Comparison of ENCODE assay signal across 8 cellular contexts in the genomic region with DNA sequence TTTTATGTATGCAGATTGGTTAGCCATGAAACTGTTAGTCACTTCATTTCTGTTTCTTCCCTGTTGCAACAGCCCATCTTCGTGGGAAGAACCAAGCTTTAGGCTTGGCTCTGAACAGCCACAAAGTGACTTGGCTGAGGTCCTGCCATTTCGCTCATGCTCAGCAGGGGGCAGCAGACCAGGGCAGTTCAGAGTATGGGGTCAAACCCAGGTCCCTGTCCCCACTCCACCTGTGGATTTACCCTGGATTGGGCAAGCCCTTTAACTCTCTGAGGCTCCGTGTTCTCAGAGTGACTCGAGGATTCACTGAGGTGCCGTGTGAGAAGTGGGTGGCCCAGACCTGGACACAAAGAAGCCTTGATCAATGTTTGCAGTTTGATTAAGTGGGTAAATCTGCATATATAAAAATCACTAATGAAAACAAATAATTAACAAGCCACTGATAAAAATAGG. TPM values are rescaled to one million over a fixed set of nuclear protein-coding genes. Genes with fewer than 3 reads are reported as not detected.
DNase-seq lines count a peak whose midpoint lies in the region; ATAC-seq and TF ChIP-seq lines count a peak whose summit lies in the region.

No MANE protein-coding gene starts in this region.

- H3K27me3 Mint-ChIP-seq in activated CD4-positive, alpha-beta T cell treated with anti-CD3 and anti-CD28 coated beads for 36 hours = no peaks in the 10 kb centered on the region

- H3K9me3 Mint-ChIP-seq in activated CD4-positive, alpha-beta T cell treated with anti-CD3 and anti-CD28 coated beads for 36 hours (ENCODE audit: low read depth) = no peaks in the 10 kb centered on the region

- H3K27me3 ChIP-seq in GM06990 (replicated peaks; ENCODE audit: control insufficient read depth, insufficient read depth, low read length) = no peaks in the 10 kb centered on the region
- H3K27me3 ChIP-seq in upper lobe of right lung = no peaks in the 10 kb centered on the region

- intact Hi-C loops in activated CD4-positive, alpha-beta T cell treated with anti-CD3 and anti-CD28 coated beads for 36 hours (cut with DNase I, micrococcal nuclease) = loop anchor here (1.0 to 5.0 kb wide), 5 partner anchors 170 to 231 kb away; no protein-coding TSS in a partner anchor
- intact Hi-C loops in mucosa of descending colon (cut with DNase I, micrococcal nuclease) = no loop called here
- intact Hi-C loops in upper lobe of right lung (cut with DNase I) = no loop called here

- H3K4me3 ChIP-seq in GM06990 (replicated peaks; ENCODE audit: low read depth, low read length) (no peak overlapping the region), mucosa of descending colon (no peak overlapping the region), upper lobe of right lung (no peak overlapping the region)

- POLR2A ChIA-PET in activated CD4-positive, alpha-beta T cell treated with anti-CD3 and anti-CD28 coated beads for 36 hours (lab: Charles Lee) = no interaction called here

- peak; percentile 89 for TF ChIP-seq CTCF in GM06990 (IDR thresholded peaks at IDR 0.05; ENCODE audit: insufficient read depth, low read length, poor library complexity, severe bottlenecking)
- TF ChIP-seq CTCF in mucosa of descending colon (IDR thresholded peaks at IDR 0.05) = peak; percentile 83
- TF ChIP-seq CTCF in upper lobe of right lung (IDR thresholded peaks at IDR 0.05) = peak; percentile 79

- H3K4me1 ChIP-seq in mucosa of descending colon (ENCODE audit: low read depth) (peaks cover 5% of the 10 kb centered on the region), upper lobe of right lung (peaks cover 5% of the 10 kb centered on the region)

- H3K9me3 ChIP-seq in mucosa of descending colon (no peaks in the 10 kb centered on the region), upper lobe of right lung (no peaks in the 10 kb centered on the region)

- H3K4me3 Mint-ChIP-seq in activated CD4-positive, alpha-beta T cell treated with anti-CD3 and anti-CD28 coated beads for 36 hours = no peak overlapping the region

- H3K27ac Mint-ChIP-seq in activated CD4-positive, alpha-beta T cell treated with anti-CD3 and anti-CD28 coated beads for 36 hours = no peak overlapping the region

- H3K36me3 ChIP-seq in GM06990 (ENCODE audit: control insufficient read depth, insufficient read depth, low read length) = peaks cover 30% of the 10 kb centered on the region
- peaks cover 23% of the 10 kb centered on the region for H3K36me3 ChIP-seq in mucosa of descending colon (ENCODE audit: low read depth)
- peaks cover 79% of the 10 kb centered on the region for H3K36me3 ChIP-seq in upper lobe of right lung

- H3K36me3 Mint-ChIP-seq in activated CD4-positive, alpha-beta T cell treated with anti-CD3 and anti-CD28 coated beads for 36 hours (ENCODE audit: low read depth) = peaks cover 32% of the 10 kb centered on the region

- no peak overlapping the region for H3K27ac ChIP-seq in upper lobe of right lung

- ATAC-seq in activated CD4-positive, alpha-beta T cell treated with anti-CD3 and anti-CD28 coated beads for 36 hours = peak; percentile 61
- ATAC-seq in mucosa of descending colon (peak; percentile 69), upper lobe of right lung (peak; percentile 88), HG02973 (IDR thresholded peaks at IDR 0.05; ENCODE audit: unreplicated experiment) (no peak), GM18517 (IDR thresholded peaks at IDR 0.05; ENCODE audit: unreplicated experiment) (no peak)

- DNase-seq in GM06990 (ENCODE audit: extremely low read depth, insufficient read length) = no peak
- DNase-seq in MV-4-11 (lab: John Stamatoyannopoulos, UW) = peak; percentile 74
- peak; percentile 78 for DNase-seq in activated CD4-positive, alpha-beta T cell treated with anti-CD3 and anti-CD28 coated beads for 36 hours
- peak; percentile 46 for DNase-seq in effector CD4-positive, alpha-beta T cell
- peak; percentile 50 to 71 (median 65) for DNase-seq in mucosa of descending colon
- DNase-seq in upper lobe of right lung = peak; percentile 74

- CTCF ChIA-PET in activated CD4-positive, alpha-beta T cell treated with anti-CD3 and anti-CD28 coated beads for 36 hours (lab: Charles Lee) = interaction anchor here (0.6 to 3.3 kb wide), 18 partner anchors 9 to 231 kb away, joined by 3 to 23 read pairs (median 5); partner anchors contain the start of genes DYNLRB1 and ITCH

- peaks cover 7% of the 10 kb centered on the region for H3K4me1 Mint-ChIP-seq in activated CD4-positive, alpha-beta T cell treated with anti-CD3 and anti-CD28 coated beads for 36 hours

RNA-seq across cellular contexts. Expression of gene MAP1LC3A, which starts 19.8 kb away (rescaled TPM):
- total RNA-seq in activated CD4-positive, alpha-beta T cell treated with anti-CD3 and anti-CD28 coated beads for 36 hours = 1 to 10 TPM; 2.5 to 2.7 TPM
- total RNA-seq in mucosa of descending colon = 10 to 100 TPM; 30.6 to 61.6 (median 47.8) TPM
- 45.9 TPM for total RNA-seq in upper lobe of right lung

RNA-seq across cellular contexts. Expression of gene DYNLRB1, which starts 22.5 kb away (rescaled TPM):
- total RNA-seq in activated CD4-positive, alpha-beta T cell treated with anti-CD3 and anti-CD28 coated beads for 36 hours = 100 to 1,000 TPM in 1 of 2 experiments, 10 to 100 TPM in 1; 83.5 to 122 TPM
- 100 to 1,000 TPM; 110 to 137 (median 119) TPM for total RNA-seq in mucosa of descending colon
- 146 TPM for total RNA-seq in upper lobe of right lung

Comparison
In these comparisons a context has a peak if more than half of its experiments do, and no peak if none do; other contexts are left out.
1. ATAC-seq: peak in activated CD4-positive, alpha-beta T cell treated with anti-CD3 and anti-CD28 coated beads for 36 hours (single experiment), mucosa of descending colon (single experiment) and upper lobe of right lung (single experiment); none in HG02973 (single experiment) and GM18517 (single experiment).
2. RNA of gene MAP1LC3A, which starts 19.8 kb away (total RNA-seq): 30.6 to 61.6 TPM in mucosa of descending colon and 45.9 TPM in upper lobe of right lung (single experiment); 2.5 to 2.7 TPM in activated CD4-positive, alpha-beta T cell treated with anti-CD3 and anti-CD28 coated beads for 36 hours; every median in the first group is over 4 times any median in the second.
3. intact Hi-C loops: an anchor here in activated CD4-positive, alpha-beta T cell treated with anti-CD3 and anti-CD28 coated beads for 36 hours (1.0 to 5.0 kb wide); none called in mucosa of descending colon and upper lobe of right lung.
4. Peak in every context shown above with its lines, with median percentiles within 50 percentile points of each other: CTCF ChIP-seq.